16 cellular contexts compared by ENCODE assay signal in genomic region chr2:103138123-103138886, GRCh38.
A peak's percentile ranks its signal among the peaks of the same experiment; 100 is the strongest.
DNase-seq lines count a peak whose midpoint lies in the region; ATAC-seq and TF ChIP-seq lines count a peak whose summit lies in the region.
"Had no signal": no experiment of that assay in that cellular context is flagged by ENCODE, and none has a peak within 500 bp of the region (broad histone marks: within the 10 kb centered on the region; RNA-seq: fewer than 3 reads in every experiment).

No MANE protein-coding gene starts in this region.

- peaks cover 38% of the 10 kb centered on the region for H3K9me3 Mint-ChIP-seq in activated naive CD8-positive, alpha-beta T cell treated with anti-CD3 and anti-CD28 coated beads, Interleukin-2, amount 10 ng/mL, durations not matched to agents 7 days and 5 days
- peaks cover 7% of the 10 kb centered on the region for H3K9me3 Mint-ChIP-seq in activated naive CD8-positive, alpha-beta T cell treated with anti-CD3 and anti-CD28 coated beads for 36 hours

- POLR2A ChIA-PET in activated naive CD8-positive, alpha-beta T cell treated with anti-CD3 and anti-CD28 coated beads, Interleukin-2, amount 10 ng/mL, durations not matched to agents 7 days and 5 days (lab: Charles Lee) = no interaction called here

- in situ Hi-C loops in GM13977 (cut with MboI; ENCODE audit: low pct_unique_long_range_greater_than_20kb, low sequenced_read_pairs, unreplicated experiment) = no loop called here

- no peaks in the 10 kb centered on the region for H3K4me1 ChIP-seq in psoas muscle
- H3K4me1 ChIP-seq: lower lobe of right lung, SJSA1, upper lobe of right lung had no signal

- intact Hi-C loops in psoas muscle (cut with DNase I) = no loop called here

- peaks cover 60% of the 10 kb centered on the region for H3K36me3 Mint-ChIP-seq in activated naive CD8-positive, alpha-beta T cell treated with anti-CD3 and anti-CD28 coated beads, Interleukin-2, amount 10 ng/mL, durations not matched to agents 7 days and 5 days
- H3K36me3 Mint-ChIP-seq in activated naive CD8-positive, alpha-beta T cell treated with anti-CD3 and anti-CD28 coated beads for 36 hours = no peaks in the 10 kb centered on the region

- H3K27ac ChIP-seq in psoas muscle = no peak overlapping the region
- H3K27ac ChIP-seq: hepatocyte, lower lobe of right lung, neutrophil, SJSA1, upper lobe of right lung had no signal

- WGBS in psoas muscle, 3 donors = 73 to 78% (median 77%) methylated on average over 5 of the region's 5 CpGs

- H3K36me3 ChIP-seq in psoas muscle (ENCODE audit: insufficient read depth in 1 of 2, low read depth in 1 of 2) = no peaks in the 10 kb centered on the region
- H3K36me3 ChIP-seq: lower lobe of right lung, neutrophil, SJSA1, upper lobe of right lung had no signal

- TF ChIP-seq CTCF in GM13977 (IDR thresholded peaks at IDR 0.05; ENCODE audit: extremely low read depth, insufficient read depth, missing control alignments) = no peak
- no peak for TF ChIP-seq CTCF in psoas muscle (IDR thresholded peaks at IDR 0.05)

- DNase-seq in activated naive CD8-positive, alpha-beta T cell treated with anti-CD3 and anti-CD28 coated beads, Interleukin-2, amount 10 ng/mL, durations not matched to agents 7 days and 5 days = no peak
- no peak for DNase-seq in activated naive CD8-positive, alpha-beta T cell treated with anti-CD3 and anti-CD28 coated beads for 36 hours
- DNase-seq in retina = no peak
- no peak for DNase-seq in GM13977 (ENCODE audit: low spot score)
- DNase-seq in AG20443 (ENCODE audit: low spot score) = no peak
- no peak for DNase-seq in psoas muscle
- DNase-seq: activated CD4-positive, CD25-positive, alpha-beta regulatory T cell treated with anti-CD3 and anti-CD28 coated beads, Interleukin-2, amount 50 U/mL, for 72 hours; activated effector memory CD4-positive, alpha-beta T cell treated with Interleukin-2 at 50 U/mL for 16 hours; lower lobe of right lung; NCI-H187; upper lobe of right lung had no signal

- H3K27ac Mint-ChIP-seq in activated naive CD8-positive, alpha-beta T cell treated with anti-CD3 and anti-CD28 coated beads, Interleukin-2, amount 10 ng/mL, durations not matched to agents 7 days and 5 days = peak overlapping the region; percentile 96
- no peak overlapping the region for H3K27ac Mint-ChIP-seq in activated naive CD8-positive, alpha-beta T cell treated with anti-CD3 and anti-CD28 coated beads for 36 hours

- no peaks in the 10 kb centered on the region for H3K27me3 ChIP-seq in psoas muscle (ENCODE audit: insufficient read depth in 3 of 3, low read length in 2 of 3)
- H3K27me3 ChIP-seq: hepatocyte, neutrophil, SJSA1, upper lobe of right lung had no signal

- H3K4me3 Mint-ChIP-seq in activated naive CD8-positive, alpha-beta T cell treated with anti-CD3 and anti-CD28 coated beads, Interleukin-2, amount 10 ng/mL, durations not matched to agents 7 days and 5 days = peak overlapping the region; percentile 49
- H3K4me3 Mint-ChIP-seq in activated naive CD8-positive, alpha-beta T cell treated with anti-CD3 and anti-CD28 coated beads for 36 hours = no peak overlapping the region

- no peak overlapping the region for H3K4me3 ChIP-seq in psoas muscle
- H3K4me3 ChIP-seq: hepatocyte, lower lobe of right lung, SJSA1, upper lobe of right lung had no signal

- peaks cover 41% of the 10 kb centered on the region for H3K4me1 Mint-ChIP-seq in activated naive CD8-positive, alpha-beta T cell treated with anti-CD3 and anti-CD28 coated beads, Interleukin-2, amount 10 ng/mL, durations not matched to agents 7 days and 5 days
- peaks cover 2% of the 10 kb centered on the region for H3K4me1 Mint-ChIP-seq in activated naive CD8-positive, alpha-beta T cell treated with anti-CD3 and anti-CD28 coated beads for 36 hours

- H3K27me3 Mint-ChIP-seq in activated naive CD8-positive, alpha-beta T cell treated with anti-CD3 and anti-CD28 coated beads, Interleukin-2, amount 10 ng/mL, durations not matched to agents 7 days and 5 days = no peaks in the 10 kb centered on the region
- H3K27me3 Mint-ChIP-seq in activated naive CD8-positive, alpha-beta T cell treated with anti-CD3 and anti-CD28 coated beads for 36 hours = no peaks in the 10 kb centered on the region

- peak; percentile 94 for ATAC-seq in activated naive CD8-positive, alpha-beta T cell treated with anti-CD3 and anti-CD28 coated beads, Interleukin-2, amount 10 ng/mL, durations not matched to agents 7 days and 5 days (ENCODE audit: low read depth)
- ATAC-seq in HG02610 (IDR thresholded peaks at IDR 0.05; ENCODE audit: unreplicated experiment) (peak; percentile 76), HG03460 (IDR thresholded peaks at IDR 0.05; ENCODE audit: unreplicated experiment) (peak; percentile 79), psoas muscle (no peak)
- ATAC-seq: lower lobe of right lung, upper lobe of right lung had no signal

- H3K9me3 ChIP-seq in psoas muscle = no peaks in the 10 kb centered on the region
- H3K9me3 ChIP-seq: lower lobe of right lung, neutrophil, upper lobe of right lung had no signal

Comparison
In these comparisons a context has a peak if more than half of its experiments do, and no peak if none do; other contexts are left out.
1. ATAC-seq: peak in activated naive CD8-positive, alpha-beta T cell treated with anti-CD3 and anti-CD28 coated beads, Interleukin-2, amount 10 ng/mL, durations not matched to agents 7 days and 5 days (single experiment), HG02610 (single experiment) and HG03460 (single experiment); none in psoas muscle (0 of 4).